8 cellular contexts compared by ENCODE assay signal in the genomic region with DNA sequence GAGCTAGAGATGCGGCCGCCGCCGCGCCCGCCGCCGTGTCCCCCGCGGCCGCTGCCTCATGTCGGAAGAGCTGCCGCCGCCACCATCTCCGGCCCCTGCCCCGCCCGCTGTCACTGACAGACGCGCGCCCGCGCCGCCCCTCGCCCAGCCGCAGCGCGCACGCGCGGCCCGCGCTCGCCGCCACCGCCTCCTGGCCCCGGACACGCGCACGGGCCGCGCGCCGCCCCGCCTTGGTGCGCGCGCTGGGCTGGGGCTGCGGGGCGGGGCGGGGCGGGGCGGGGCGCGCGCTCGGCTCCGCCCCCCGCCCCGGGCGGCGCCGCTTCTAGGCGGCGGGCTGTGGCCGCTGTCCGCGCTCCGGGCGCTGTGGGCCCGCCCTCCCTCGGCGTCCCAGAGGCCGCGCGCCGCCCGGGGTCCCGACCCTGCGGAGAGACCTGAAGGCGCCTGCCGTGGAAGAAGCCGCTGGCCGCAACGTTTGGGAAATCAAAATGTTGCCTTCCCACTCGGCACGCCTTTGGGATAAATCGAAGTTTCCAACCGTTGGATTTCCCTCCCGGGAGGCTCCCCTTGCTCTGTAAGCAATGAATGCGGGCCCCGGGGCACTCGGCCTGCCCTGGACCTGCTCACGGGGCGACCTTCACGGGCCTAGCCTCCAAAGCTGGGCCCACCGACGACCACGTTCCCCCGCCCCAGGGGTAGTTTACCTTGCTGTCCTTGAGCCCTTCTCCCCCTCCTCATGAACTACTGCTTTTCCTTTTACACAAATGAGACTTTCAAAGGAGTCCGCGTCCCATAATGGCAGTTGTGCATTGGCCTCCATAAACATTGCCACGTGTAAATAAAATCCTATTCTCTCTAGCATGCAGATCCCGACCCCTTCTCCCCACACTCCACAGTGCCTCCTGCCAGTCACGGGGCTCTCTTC. TPM values are rescaled to one million over a fixed set of nuclear protein-coding genes. Genes with fewer than 3 reads are reported as not detected.
DNase-seq lines count a peak whose midpoint lies in the region; ATAC-seq and TF ChIP-seq lines count a peak whose summit lies in the region.

Gene ADCY9 (minus strand): TSS at position 115 of the 922 bp plus-strand sequence. CDS start 1,000 bp downstream, outside the sequence.

- no peaks in the 10 kb centered on the region for H3K9me3 ChIP-seq in right atrium auricular region
- no peaks in the 10 kb centered on the region for H3K9me3 ChIP-seq in prostate gland

- peak within 1 kb of the TSS; percentile 64 for H3K4me2 ChIP-seq in KMS-11

- TF ChIP-seq POLR2A in prostate gland (IDR thresholded peaks at IDR 0.05): peak; percentile 32

- peak; percentile 55 for ATAC-seq in GM21360 (IDR thresholded peaks at IDR 0.05; ENCODE audit: unreplicated experiment)

- H3K27ac ChIP-seq in KMS-11 (no peak within 1 kb of the TSS), right atrium auricular region (peak within 1 kb of the TSS; percentile 72 to 83), prostate gland (peak within 1 kb of the TSS; percentile 47 to 60), urinary bladder (ENCODE audit: low read depth) (peak within 1 kb of the TSS; percentile 49)

- peaks cover 28% of the 10 kb centered on the region for H3K4me1 ChIP-seq in KMS-11 (ENCODE audit: low read depth, poor library complexity, severe bottlenecking)
- peaks cover 0 to 44% of the 10 kb centered on the region in 2 donors for H3K4me1 ChIP-seq in right atrium auricular region
- no peaks in the 10 kb centered on the region for H3K4me1 ChIP-seq in prostate gland (replicated peaks)
- no peaks in the 10 kb centered on the region for H3K4me1 ChIP-seq in urinary bladder (ENCODE audit: insufficient read depth)

- WGBS in prostate gland: 6% methylated on average over 54 of the region's 104 CpGs
- 2% methylated on average over 104 of the region's 104 CpGs for WGBS in urinary bladder

- H3K9ac ChIP-seq in KMS-11: peak within 1 kb of the TSS; percentile 32; the same call in 1 of the 2 replicates

- no peak for TF ChIP-seq CTCF in KMS-11 (conservative IDR thresholded peaks at IDR 0.05; ENCODE audit: low read depth, low read length)
- no peak for TF ChIP-seq CTCF in right atrium auricular region (IDR thresholded peaks at IDR 0.05)
- peak in 1 of 4 experiments; percentile 8 for TF ChIP-seq CTCF in prostate gland (IDR thresholded peaks at IDR 0.05)

- peak within 1 kb of the TSS; percentile 97 for H2AFZ ChIP-seq in KMS-11 (ENCODE audit: low read depth)

- intact Hi-C loops in prostate gland (cut with DNase I): loop anchor here (2.0 to 10.0 kb wide), 3 partner anchors 72 to 136 kb away; no protein-coding TSS in a partner anchor

- H4K20me1 ChIP-seq in KMS-11 (ENCODE audit: insufficient read depth): no peaks in the 10 kb centered on the region

- H3K79me2 ChIP-seq in KMS-11 (ENCODE audit: insufficient read depth, low read depth): peaks cover 16% of the 10 kb centered on the region; the same call in 1 of the 2 replicates

- peak; percentile 54 for DNase-seq in CMK (ENCODE audit: low read depth)
- DNase-seq in T-helper 2 cell: peak; percentile 53 to 92 (median 69)
- peak in 49 of 58 donors; percentile 19 to 75 (median 55) for DNase-seq in anterior cingulate cortex (lab: John Stamatoyannopoulos, UW)
- no peak for DNase-seq in right atrium auricular region (ENCODE audit: low spot score)
- DNase-seq in prostate gland (ENCODE audit: low spot score): peak; percentile 75

- H3K36me3 ChIP-seq in KMS-11 (ENCODE audit: insufficient read depth) (no peaks in the 10 kb centered on the region; the same call in 1 of the 2 replicates), right atrium auricular region (no peaks in the 10 kb centered on the region), prostate gland (no peaks in the 10 kb centered on the region), urinary bladder (ENCODE audit: insufficient read depth) (no peaks in the 10 kb centered on the region)

- no peaks in the 10 kb centered on the region for H3K27me3 ChIP-seq in KMS-11 (ENCODE audit: insufficient read depth, low read depth)
- H3K27me3 ChIP-seq in right atrium auricular region: no peaks in the 10 kb centered on the region
- no peaks in the 10 kb centered on the region for H3K27me3 ChIP-seq in prostate gland (replicated peaks; ENCODE audit: insufficient read depth)

- H3K4me3 ChIP-seq in KMS-11 (IDR thresholded peaks at IDR 0.05; ENCODE audit: insufficient read depth, low read depth, low read length): no peak within 1 kb of the TSS
- peak within 1 kb of the TSS; percentile 45 to 74 for H3K4me3 ChIP-seq in right atrium auricular region
- H3K4me3 ChIP-seq in prostate gland: peak within 1 kb of the TSS; percentile 44 to 49
- H3K4me3 ChIP-seq in urinary bladder (ENCODE audit: low read depth, low read length): peak within 1 kb of the TSS; percentile 89

RNA-seq across cellular contexts. Expression of gene ADCY9, which starts in this region (rescaled TPM):
- total RNA-seq in right atrium auricular region: 10 to 100 TPM; 31.5 to 42.2 TPM
- 10 to 100 TPM in 1 of 2 donors, 1 to 10 TPM in 1; 7.2 to 58.3 TPM for total RNA-seq in prostate gland
- 18.6 TPM for total RNA-seq in urinary bladder
- 21.8 TPM for polyA plus RNA-seq in urinary bladder
